17 cellular contexts compared by ENCODE assay signal in genomic region chr2:109554758-109555157, GRCh38.
"Had no signal": no experiment of that assay in that cellular context is flagged by ENCODE, and none has a peak within 500 bp of the region (broad histone marks: within the 10 kb centered on the region; RNA-seq: fewer than 3 reads in every experiment).

No MANE protein-coding gene starts in this region.

- FAIRE-seq: keratinocyte had no signal

- H3K4me1 ChIP-seq: gastrocnemius medialis had no signal

- H3K27me3 Mint-ChIP-seq: activated CD4-positive, alpha-beta T cell treated with anti-CD3 and anti-CD28 coated beads for 36 hours; type B pancreatic cell had no signal

- H2AFZ ChIP-seq: parathyroid adenoma had no signal

- H3K9ac ChIP-seq: parathyroid adenoma had no signal

- H3K27me3 ChIP-seq: cardiac muscle cell, gastrocnemius medialis, heart right ventricle had no signal

- H3K9me3 Mint-ChIP-seq: activated CD4-positive, alpha-beta memory T cell treated with anti-CD3 and anti-CD28 coated beads, Interleukin-2, amount 10 ng/mL, durations not matched to agents 7 days and 5 days; activated naive CD8-positive, alpha-beta T cell treated with anti-CD3 and anti-CD28 coated beads, Interleukin-2, amount 50 U/mL, for 24 hours; mesothelial cell of epicardium; type B pancreatic cell had no signal

- H3K4me3 Mint-ChIP-seq: activated CD4-positive, alpha-beta memory T cell treated with anti-CD3 and anti-CD28 coated beads, Interleukin-2, amount 10 ng/mL, durations not matched to agents 7 days and 5 days; activated CD4-positive, alpha-beta T cell treated with anti-CD3 and anti-CD28 coated beads for 36 hours; activated naive CD8-positive, alpha-beta T cell treated with anti-CD3 and anti-CD28 coated beads, Interleukin-2, amount 50 U/mL, for 24 hours; mesothelial cell of epicardium; type B pancreatic cell had no signal

- H3K4me3 ChIP-seq: cardiac muscle cell, gastrocnemius medialis, heart right ventricle had no signal

- H3K27ac ChIP-seq: cardiac muscle cell, gastrocnemius medialis, heart right ventricle, parathyroid adenoma, WERI-Rb-1 had no signal

- H3K27ac Mint-ChIP-seq: activated CD4-positive, alpha-beta memory T cell treated with anti-CD3 and anti-CD28 coated beads, Interleukin-2, amount 10 ng/mL, durations not matched to agents 7 days and 5 days; activated CD4-positive, alpha-beta T cell treated with anti-CD3 and anti-CD28 coated beads for 36 hours; activated naive CD8-positive, alpha-beta T cell treated with anti-CD3 and anti-CD28 coated beads, Interleukin-2, amount 50 U/mL, for 24 hours; mesothelial cell of epicardium; type B pancreatic cell had no signal

- H3K79me2 ChIP-seq: parathyroid adenoma had no signal

- H3K36me3 ChIP-seq: cardiac muscle cell had no signal

- DNase-seq: activated CD4-positive, alpha-beta memory T cell treated with anti-CD3 and anti-CD28 coated beads, Interleukin-2, amount 10 ng/mL, durations not matched to agents 7 days and 5 days; activated CD4-positive, alpha-beta T cell treated with anti-CD3 and anti-CD28 coated beads for 36 hours; activated naive CD4-positive, alpha-beta T cell treated with Interleukin-2 at 50 U/mL for 16 hours; activated naive CD8-positive, alpha-beta T cell treated with anti-CD3 and anti-CD28 coated beads, Interleukin-2, amount 50 U/mL, for 24 hours; activated T-cell treated with anti-CD3 and anti-CD28 coated beads, Interleukin-2, amount 50 U/mL, for 48 hours; gastrocnemius medialis; heart right ventricle; left ventricle myocardium superior; retina; stimulated activated CD4-positive, alpha-beta T cell treated with anti-CD3 and anti-CD28 coated beads, Interleukin-15, amount 100 ng/mL, for 24 hours; T-helper 9 cell; WERI-Rb-1 had no signal

- H3K9me3 ChIP-seq: gastrocnemius medialis, heart right ventricle had no signal
